1 cellular context compared by ENCODE assay signal in the genomic region with DNA sequence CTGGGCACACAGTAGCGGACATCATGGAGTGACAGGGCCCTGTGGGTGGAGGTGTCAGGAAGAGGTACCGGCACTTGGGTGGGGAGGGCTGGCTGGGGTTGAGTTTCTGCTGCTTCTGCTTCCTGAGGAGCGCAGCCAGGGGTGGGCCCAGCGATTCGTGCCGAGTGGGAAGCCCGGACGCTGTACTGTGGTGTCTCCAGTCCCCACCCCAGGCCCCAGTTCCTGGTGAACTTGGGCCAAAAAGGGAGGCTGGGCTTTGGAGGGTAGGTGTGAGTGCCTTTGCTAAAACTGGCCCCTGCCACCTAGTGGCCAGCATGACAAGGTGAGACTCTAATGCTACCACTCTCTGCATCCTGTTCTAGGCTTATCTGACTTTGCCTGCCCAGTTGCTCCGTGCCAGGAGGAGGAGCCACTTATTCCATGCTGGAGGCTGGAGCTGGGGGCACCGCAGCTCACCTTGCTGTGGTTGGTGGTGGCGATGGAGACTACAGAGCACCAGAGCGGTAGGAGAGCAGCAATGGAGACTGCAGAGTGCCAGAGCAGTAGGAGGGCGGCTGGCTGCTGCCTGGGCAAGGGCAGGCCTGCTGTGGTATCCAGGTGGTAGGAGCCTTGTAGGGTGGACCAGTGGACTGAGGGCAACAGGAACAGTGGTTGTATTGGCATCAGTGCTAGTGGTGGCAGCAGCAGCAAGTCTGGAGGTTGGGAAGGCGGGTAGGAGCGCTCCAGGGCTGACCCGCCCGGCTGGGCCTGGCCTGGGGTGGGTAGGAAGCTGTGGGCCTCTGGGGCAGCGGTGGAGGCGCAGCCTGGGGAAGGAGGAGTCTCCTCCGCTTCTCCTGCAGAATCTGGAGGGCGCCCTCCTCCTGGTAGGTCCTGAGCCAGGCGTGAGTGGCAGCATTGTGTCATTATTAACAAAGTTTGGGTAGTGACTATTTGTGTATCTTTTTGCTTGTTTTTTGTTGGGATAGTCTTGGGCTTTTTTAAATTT.
TF ChIP-seq lines count a peak whose summit lies in the region.

No MANE protein-coding gene starts in this region.

TF ChIP-seq in endothelial cell of umbilical vein, 7 proteins besides CTCF, POLR2A, EP300 and RAD21 (continued from another document):
- TF ChIP-seq POLR2AphosphoS5 (IDR thresholded peaks at IDR 0.05; ENCODE audit: insufficient read depth, low read depth, low read length) (no peak), MYC (IDR thresholded peaks at IDR 0.05; ENCODE audit: low read depth, low read length) (no peak), EZH2 (IDR thresholded peaks at IDR 0.05; ENCODE audit: borderline replicate concordance, low read depth, low read length, severe bottlenecking) (no peak), GATA2 (IDR thresholded peaks at IDR 0.05; ENCODE audit: insufficient read depth, insufficient read length, low read depth, low read length) (no peak), JUN (IDR thresholded peaks at IDR 0.05; ENCODE audit: borderline replicate concordance, insufficient read depth, insufficient read length, low read depth) (no peak)
